In genomic region chr20:35527356-35527755, GRCh38 we compare ENCODE assay signal across 8 cellular contexts. TPM values are rescaled to one million over a fixed set of nuclear protein-coding genes. Genes with fewer than 3 reads are reported as not detected.
"Had no signal": no experiment of that assay in that cellular context is flagged by ENCODE, and none has a peak within 500 bp of the region (broad histone marks: within the 10 kb centered on the region; RNA-seq: fewer than 3 reads in every experiment).

No MANE protein-coding gene starts in this region.

RNA-seq across cellular contexts. Expression of gene C20orf173, which starts 2.1 kb away (rescaled TPM):
- total RNA-seq: HT-29; IMR-90; M059J; NCI-H460; OCI-LY7; PC-3; T-helper 1 cell treated with Interleukin-12 subunit alpha and Interleukin-12 subunit beta and Interleukin-4 antibody, amounts not matched to agents 30 ng/mL and 1 ng/mL, for 36 hours; T-helper 2 cell treated with Interferon-gamma antibody and Interleukin-4, amounts not matched to agents 100 ng/mL and 5 ng/mL, for 36 hours had no signal
- polyA plus RNA-seq: IMR-90 had no signal
